In the genomic region with DNA sequence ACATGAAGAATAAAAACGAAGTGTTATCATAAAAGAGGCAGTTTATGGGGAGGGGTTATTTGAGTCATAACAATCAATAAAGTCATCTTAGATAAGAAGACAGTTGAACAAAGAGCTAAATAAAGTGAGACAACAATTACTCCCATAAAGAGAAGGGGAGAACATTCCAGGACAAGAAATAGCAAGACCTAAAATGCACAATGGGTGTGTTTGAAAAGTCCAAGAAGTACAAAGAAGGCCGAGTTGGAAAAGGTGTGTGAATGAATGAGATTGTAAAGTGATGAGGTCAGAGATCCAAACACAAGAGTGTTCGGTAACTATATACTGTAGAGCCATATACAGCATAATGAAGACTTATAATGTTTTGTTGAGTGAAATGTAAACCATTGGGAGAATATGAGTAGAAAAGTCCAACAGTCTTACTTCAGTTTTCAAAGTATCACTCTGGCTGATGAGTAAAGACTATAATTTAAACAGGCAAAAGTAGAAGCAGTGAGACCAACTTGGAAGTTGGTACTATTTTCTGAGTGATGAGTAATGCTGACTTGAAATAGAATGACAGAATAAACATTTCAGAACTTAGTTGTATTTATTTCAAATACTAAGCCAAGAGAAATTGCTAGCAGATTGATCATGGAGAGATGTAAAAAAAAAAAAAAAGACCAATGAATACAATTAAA, we compare ENCODE assay signal across 1 cellular context.
TF ChIP-seq lines count a peak whose summit lies in the region.

No MANE protein-coding gene starts in this region.

TF ChIP-seq in SK-N-SH treated with all-trans-retinoic acid at 6 μM for 48 hours, 23 proteins besides CTCF, POLR2A, EP300 and RAD21 (continued from another document):
- TF ChIP-seq ARNTL (CRISPR knock-in tag; IDR thresholded peaks at IDR 0.05; ENCODE audit: borderline replicate concordance, low read depth) (no peak), GLIS3 (CRISPR knock-in tag; IDR thresholded peaks at IDR 0.05) (no peak), BACH2 (CRISPR knock-in tag; IDR thresholded peaks at IDR 0.05; ENCODE audit: borderline replicate concordance) (no peak), ZNF8 (CRISPR knock-in tag; IDR thresholded peaks at IDR 0.05) (no peak), CSRNP3 (CRISPR knock-in tag; IDR thresholded peaks at IDR 0.05) (no peak)
TF ChIP-seq in SK-N-SH treated with all-trans-retinoic acid at 6 μM for 48 hours: peak in this region for 0.
